ENCODE assay signal across 1 cellular context in the genomic region with DNA sequence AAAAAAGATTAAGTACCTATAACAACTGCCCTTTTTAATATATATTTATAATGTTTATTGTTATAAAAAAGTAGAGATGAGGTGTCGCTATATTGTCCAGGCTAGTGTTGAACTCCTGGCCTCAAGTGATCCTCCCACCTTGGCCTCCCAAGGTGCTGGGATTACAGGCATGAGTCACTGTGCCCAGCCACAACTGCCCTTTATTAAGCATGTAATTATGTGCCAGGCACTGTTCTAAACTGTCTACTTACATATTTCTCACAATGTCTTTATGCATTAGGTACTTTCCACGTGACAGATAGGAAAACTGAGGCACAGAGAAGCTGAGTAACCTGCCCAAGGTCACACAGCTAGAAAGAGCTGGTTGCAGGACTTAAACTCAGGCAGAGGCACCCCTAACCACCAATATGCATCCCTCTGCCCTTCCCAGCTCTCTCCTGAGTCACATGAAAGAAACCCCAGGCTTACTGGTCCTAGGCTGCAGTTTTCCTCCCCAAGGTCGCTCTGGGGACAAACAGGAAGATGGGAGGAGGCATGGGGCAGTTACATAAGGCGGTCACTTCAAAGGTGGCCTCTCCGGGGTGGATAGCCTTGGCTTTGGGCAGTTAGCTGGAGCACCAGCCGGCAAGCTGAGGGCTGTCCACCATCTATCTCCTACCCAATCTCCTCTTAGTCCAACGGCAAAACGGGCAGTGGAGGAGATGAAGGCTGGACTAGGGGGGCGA.
TF ChIP-seq lines count a peak whose summit lies in the region.

No MANE protein-coding gene starts in this region.

TF ChIP-seq in HepG2, 621 proteins besides CTCF, POLR2A, EP300 and RAD21 (continued from another document and continues in another):
- TF ChIP-seq ZHX2 (IDR thresholded peaks at IDR 0.05; ENCODE audit: low read depth), result no peak
- no peak for TF ChIP-seq ZHX2 (CRISPR knock-in tag; IDR thresholded peaks at IDR 0.05; ENCODE audit: borderline replicate concordance)
- TF ChIP-seq EHMT2 (IDR thresholded peaks at IDR 0.05; ENCODE audit: borderline replicate concordance, low read depth, low read length), result no peak
- peak; percentile 80 for TF ChIP-seq MED8 (CRISPR knock-in tag; IDR thresholded peaks at IDR 0.05; ENCODE audit: insufficient replicate concordance)
- no peak for TF ChIP-seq ZNF235 (CRISPR knock-in tag; IDR thresholded peaks at IDR 0.05; ENCODE audit: borderline replicate concordance)
- TF ChIP-seq TIGD3 (CRISPR knock-in tag; IDR thresholded peaks at IDR 0.05; ENCODE audit: borderline replicate concordance), result peak; percentile 51; the same call in 1 of the 2 replicates
- TF ChIP-seq THYN1 (CRISPR knock-in tag; IDR thresholded peaks at IDR 0.05; ENCODE audit: borderline replicate concordance, low read depth), result no peak
- TF ChIP-seq NFKB2 (CRISPR knock-in tag; IDR thresholded peaks at IDR 0.05; ENCODE audit: borderline replicate concordance), result peak; percentile 43; the same call in 1 of the 2 replicates
- peak; percentile 95 for TF ChIP-seq MIER3 (CRISPR knock-in tag; IDR thresholded peaks at IDR 0.05; ENCODE audit: borderline replicate concordance)
- TF ChIP-seq ZNF407 (CRISPR knock-in tag; IDR thresholded peaks at IDR 0.05; ENCODE audit: not compliant biosample characterization), result peak; percentile 31
- TF ChIP-seq, protein P1, sequence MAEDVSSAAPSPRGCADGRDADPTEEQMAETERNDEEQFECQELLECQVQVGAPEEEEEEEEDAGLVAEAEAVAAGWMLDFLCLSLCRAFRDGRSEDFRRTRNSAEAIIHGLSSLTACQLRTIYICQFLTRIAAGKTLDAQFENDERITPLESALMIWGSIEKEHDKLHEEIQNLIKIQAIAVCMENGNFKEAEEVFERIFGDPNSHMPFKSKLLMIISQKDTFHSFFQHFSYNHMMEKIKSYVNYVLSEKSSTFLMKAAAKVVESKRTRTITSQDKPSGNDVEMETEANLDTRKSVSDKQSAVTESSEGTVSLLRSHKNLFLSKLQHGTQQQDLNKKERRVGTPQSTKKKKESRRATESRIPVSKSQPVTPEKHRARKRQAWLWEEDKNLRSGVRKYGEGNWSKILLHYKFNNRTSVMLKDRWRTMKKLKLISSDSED (CRISPR knock-in tag; IDR thresholded peaks at IDR 0.05), result no peak
- TF ChIP-seq PRPF4 (IDR thresholded peaks at IDR 0.05; ENCODE audit: low read depth, low read length, poor library complexity, severe bottlenecking), result no peak
- peak in 1 of 2 experiments; percentile 46; a peak in 1 of 4 replicates for TF ChIP-seq REST (IDR thresholded peaks at IDR 0.05; ENCODE audit: borderline replicate concordance in 1 of 2, low read depth in 1 of 2, low read length in 2 of 2)
- TF ChIP-seq, protein P2, sequence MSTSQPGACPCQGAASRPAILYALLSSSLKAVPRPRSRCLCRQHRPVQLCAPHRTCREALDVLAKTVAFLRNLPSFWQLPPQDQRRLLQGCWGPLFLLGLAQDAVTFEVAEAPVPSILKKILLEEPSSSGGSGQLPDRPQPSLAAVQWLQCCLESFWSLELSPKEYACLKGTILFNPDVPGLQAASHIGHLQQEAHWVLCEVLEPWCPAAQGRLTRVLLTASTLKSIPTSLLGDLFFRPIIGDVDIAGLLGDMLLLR (CRISPR knock-in tag; IDR thresholded peaks at IDR 0.05), result no peak
- peak; percentile 66; the same call in 1 of the 2 replicates for TF ChIP-seq ZNF205 (CRISPR knock-in tag; IDR thresholded peaks at IDR 0.05)
- peak; percentile 97 for TF ChIP-seq MED1 (CRISPR knock-in tag; IDR thresholded peaks at IDR 0.05)
- TF ChIP-seq ZNF556 (CRISPR knock-in tag; IDR thresholded peaks at IDR 0.05; ENCODE audit: borderline replicate concordance), result peak; percentile 74; the same call in 1 of the 2 replicates
- peak; percentile 93 for TF ChIP-seq ZMYM4 (CRISPR knock-in tag; IDR thresholded peaks at IDR 0.05)
- peak; percentile 4; the same call in 1 of the 2 replicates for TF ChIP-seq TAF1 (CRISPR knock-in tag; IDR thresholded peaks at IDR 0.05)
- no peak for TF ChIP-seq ZNF891 (CRISPR knock-in tag; IDR thresholded peaks at IDR 0.05)
- no peak for TF ChIP-seq MZF1 (CRISPR knock-in tag; IDR thresholded peaks at IDR 0.05; ENCODE audit: borderline replicate concordance)
- TF ChIP-seq ZNF430 (CRISPR knock-in tag; IDR thresholded peaks at IDR 0.05), result peak; percentile 95
- TF ChIP-seq NCOR1 (IDR thresholded peaks at IDR 0.05; ENCODE audit: borderline replicate concordance, low read length), result peak; percentile 56; the same call in 1 of the 2 replicates
- TF ChIP-seq ZNF670 (CRISPR knock-in tag; IDR thresholded peaks at IDR 0.05; ENCODE audit: borderline replicate concordance), result peak; percentile 84
- peak; percentile 55; the same call in 1 of the 2 replicates for TF ChIP-seq CREM (IDR thresholded peaks at IDR 0.05)
- TF ChIP-seq CREM (CRISPR knock-in tag; IDR thresholded peaks at IDR 0.05), result no peak
- no peak for TF ChIP-seq ZFP36L2 (CRISPR knock-in tag; IDR thresholded peaks at IDR 0.05)
